ENCODE assay signal across 1 cellular context in the genomic region with DNA sequence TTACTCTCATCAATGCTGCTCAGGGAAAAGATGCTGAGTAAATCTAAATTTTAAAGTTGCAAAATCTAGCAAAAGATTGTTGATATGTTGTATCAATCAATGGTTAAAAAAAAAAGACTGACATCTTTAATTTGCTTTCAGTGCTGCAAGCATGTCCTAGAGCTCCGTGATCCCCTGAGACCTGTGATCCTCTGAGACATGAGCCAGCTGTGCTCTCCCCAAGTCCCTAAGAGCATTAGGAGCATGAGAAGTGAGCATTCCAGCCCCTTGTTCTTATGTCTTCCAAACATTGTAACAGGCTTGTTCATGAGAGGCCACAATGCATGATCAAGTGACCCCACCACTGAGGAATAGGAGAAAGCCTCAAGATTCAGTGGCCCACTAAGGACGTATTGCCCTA.
TF ChIP-seq lines count a peak whose summit lies in the region.

No MANE protein-coding gene starts in this region.

TF ChIP-seq in GM12878, 131 proteins besides CTCF, POLR2A, EP300 and RAD21 (continued from another document):
- TF ChIP-seq, protein P1, sequence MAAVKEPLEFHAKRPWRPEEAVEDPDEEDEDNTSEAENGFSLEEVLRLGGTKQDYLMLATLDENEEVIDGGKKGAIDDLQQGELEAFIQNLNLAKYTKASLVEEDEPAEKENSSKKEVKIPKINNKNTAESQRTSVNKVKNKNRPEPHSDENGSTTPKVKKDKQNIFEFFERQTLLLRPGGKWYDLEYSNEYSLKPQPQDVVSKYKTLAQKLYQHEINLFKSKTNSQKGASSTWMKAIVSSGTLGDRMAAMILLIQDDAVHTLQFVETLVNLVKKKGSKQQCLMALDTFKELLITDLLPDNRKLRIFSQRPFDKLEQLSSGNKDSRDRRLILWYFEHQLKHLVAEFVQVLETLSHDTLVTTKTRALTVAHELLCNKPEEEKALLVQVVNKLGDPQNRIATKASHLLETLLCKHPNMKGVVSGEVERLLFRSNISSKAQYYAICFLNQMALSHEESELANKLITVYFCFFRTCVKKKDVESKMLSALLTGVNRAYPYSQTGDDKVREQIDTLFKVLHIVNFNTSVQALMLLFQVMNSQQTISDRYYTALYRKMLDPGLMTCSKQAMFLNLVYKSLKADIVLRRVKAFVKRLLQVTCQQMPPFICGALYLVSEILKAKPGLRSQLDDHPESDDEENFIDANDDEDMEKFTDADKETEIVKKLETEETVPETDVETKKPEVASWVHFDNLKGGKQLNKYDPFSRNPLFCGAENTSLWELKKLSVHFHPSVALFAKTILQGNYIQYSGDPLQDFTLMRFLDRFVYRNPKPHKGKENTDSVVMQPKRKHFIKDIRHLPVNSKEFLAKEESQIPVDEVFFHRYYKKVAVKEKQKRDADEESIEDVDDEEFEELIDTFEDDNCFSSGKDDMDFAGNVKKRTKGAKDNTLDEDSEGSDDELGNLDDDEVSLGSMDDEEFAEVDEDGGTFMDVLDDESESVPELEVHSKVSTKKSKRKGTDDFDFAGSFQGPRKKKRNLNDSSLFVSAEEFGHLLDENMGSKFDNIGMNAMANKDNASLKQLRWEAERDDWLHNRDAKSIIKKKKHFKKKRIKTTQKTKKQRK (IDR thresholded peaks at IDR 0.05; ENCODE audit: low read depth, low read length) = no peak
- no peak for TF ChIP-seq RB1 (IDR thresholded peaks at IDR 0.05; ENCODE audit: borderline replicate concordance)
- no peak for TF ChIP-seq JUND (IDR thresholded peaks at IDR 0.05; ENCODE audit: low read depth, low read length)
- TF ChIP-seq, protein P2, sequence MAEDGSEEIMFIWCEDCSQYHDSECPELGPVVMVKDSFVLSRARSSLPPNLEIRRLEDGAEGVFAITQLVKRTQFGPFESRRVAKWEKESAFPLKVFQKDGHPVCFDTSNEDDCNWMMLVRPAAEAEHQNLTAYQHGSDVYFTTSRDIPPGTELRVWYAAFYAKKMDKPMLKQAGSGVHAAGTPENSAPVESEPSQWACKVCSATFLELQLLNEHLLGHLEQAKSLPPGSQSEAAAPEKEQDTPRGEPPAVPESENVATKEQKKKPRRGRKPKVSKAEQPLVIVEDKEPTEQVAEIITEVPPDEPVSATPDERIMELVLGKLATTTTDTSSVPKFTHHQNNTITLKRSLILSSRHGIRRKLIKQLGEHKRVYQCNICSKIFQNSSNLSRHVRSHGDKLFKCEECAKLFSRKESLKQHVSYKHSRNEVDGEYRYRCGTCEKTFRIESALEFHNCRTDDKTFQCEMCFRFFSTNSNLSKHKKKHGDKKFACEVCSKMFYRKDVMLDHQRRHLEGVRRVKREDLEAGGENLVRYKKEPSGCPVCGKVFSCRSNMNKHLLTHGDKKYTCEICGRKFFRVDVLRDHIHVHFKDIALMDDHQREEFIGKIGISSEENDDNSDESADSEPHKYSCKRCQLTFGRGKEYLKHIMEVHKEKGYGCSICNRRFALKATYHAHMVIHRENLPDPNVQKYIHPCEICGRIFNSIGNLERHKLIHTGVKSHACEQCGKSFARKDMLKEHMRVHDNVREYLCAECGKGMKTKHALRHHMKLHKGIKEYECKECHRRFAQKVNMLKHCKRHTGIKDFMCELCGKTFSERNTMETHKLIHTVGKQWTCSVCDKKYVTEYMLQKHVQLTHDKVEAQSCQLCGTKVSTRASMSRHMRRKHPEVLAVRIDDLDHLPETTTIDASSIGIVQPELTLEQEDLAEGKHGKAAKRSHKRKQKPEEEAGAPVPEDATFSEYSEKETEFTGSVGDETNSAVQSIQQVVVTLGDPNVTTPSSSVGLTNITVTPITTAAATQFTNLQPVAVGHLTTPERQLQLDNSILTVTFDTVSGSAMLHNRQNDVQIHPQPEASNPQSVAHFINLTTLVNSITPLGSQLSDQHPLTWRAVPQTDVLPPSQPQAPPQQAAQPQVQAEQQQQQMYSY (CRISPR knock-in tag; IDR thresholded peaks at IDR 0.05) = no peak
- no peak for TF ChIP-seq MEF2B (IDR thresholded peaks at IDR 0.05; ENCODE audit: partially characterized antibody, poor library complexity, severe bottlenecking)
- no peak for TF ChIP-seq TAF1 (IDR thresholded peaks at IDR 0.05; ENCODE audit: borderline replicate concordance, low read depth, low read length)
- no peak for TF ChIP-seq HDAC2 (IDR thresholded peaks at IDR 0.05)
- TF ChIP-seq, protein P3, sequence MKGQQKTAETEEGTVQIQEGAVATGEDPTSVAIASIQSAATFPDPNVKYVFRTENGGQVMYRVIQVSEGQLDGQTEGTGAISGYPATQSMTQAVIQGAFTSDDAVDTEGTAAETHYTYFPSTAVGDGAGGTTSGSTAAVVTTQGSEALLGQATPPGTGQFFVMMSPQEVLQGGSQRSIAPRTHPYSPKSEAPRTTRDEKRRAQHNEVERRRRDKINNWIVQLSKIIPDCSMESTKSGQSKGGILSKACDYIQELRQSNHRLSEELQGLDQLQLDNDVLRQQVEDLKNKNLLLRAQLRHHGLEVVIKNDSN (IDR thresholded peaks at IDR 0.05; ENCODE audit: borderline replicate concordance, extremely low read length, insufficient read depth, low read depth, low read length) = no peak
- TF ChIP-seq ASH2L (IDR thresholded peaks at IDR 0.05; ENCODE audit: borderline replicate concordance, low read depth) = no peak
- TF ChIP-seq ZSCAN29 (IDR thresholded peaks at IDR 0.05) = no peak
- TF ChIP-seq BRCA1 (IDR thresholded peaks at IDR 0.05; ENCODE audit: low read depth, low read length) = no peak
- TF ChIP-seq, protein P4, sequence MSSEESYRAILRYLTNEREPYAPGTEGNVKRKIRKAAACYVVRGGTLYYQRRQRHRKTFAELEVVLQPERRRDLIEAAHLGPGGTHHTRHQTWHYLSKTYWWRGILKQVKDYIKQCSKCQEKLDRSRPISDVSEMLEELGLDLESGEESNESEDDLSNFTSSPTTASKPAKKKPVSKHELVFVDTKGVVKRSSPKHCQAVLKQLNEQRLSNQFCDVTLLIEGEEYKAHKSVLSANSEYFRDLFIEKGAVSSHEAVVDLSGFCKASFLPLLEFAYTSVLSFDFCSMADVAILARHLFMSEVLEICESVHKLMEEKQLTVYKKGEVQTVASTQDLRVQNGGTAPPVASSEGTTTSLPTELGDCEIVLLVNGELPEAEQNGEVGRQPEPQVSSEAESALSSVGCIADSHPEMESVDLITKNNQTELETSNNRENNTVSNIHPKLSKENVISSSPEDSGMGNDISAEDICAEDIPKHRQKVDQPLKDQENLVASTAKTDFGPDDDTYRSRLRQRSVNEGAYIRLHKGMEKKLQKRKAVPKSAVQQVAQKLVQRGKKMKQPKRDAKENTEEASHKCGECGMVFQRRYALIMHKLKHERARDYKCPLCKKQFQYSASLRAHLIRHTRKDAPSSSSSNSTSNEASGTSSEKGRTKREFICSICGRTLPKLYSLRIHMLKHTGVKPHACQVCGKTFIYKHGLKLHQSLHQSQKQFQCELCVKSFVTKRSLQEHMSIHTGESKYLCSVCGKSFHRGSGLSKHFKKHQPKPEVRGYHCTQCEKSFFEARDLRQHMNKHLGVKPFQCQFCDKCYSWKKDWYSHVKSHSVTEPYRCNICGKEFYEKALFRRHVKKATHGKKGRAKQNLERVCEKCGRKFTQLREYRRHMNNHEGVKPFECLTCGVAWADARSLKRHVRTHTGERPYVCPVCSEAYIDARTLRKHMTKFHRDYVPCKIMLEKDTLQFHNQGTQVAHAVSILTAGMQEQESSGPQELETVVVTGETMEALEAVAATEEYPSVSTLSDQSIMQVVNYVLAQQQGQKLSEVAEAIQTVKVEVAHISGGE (CRISPR knock-in tag; IDR thresholded peaks at IDR 0.05) = no peak
- TF ChIP-seq CHD1 (IDR thresholded peaks at IDR 0.05; ENCODE audit: low read depth, low read length) = no peak
- TF ChIP-seq, protein P5, sequence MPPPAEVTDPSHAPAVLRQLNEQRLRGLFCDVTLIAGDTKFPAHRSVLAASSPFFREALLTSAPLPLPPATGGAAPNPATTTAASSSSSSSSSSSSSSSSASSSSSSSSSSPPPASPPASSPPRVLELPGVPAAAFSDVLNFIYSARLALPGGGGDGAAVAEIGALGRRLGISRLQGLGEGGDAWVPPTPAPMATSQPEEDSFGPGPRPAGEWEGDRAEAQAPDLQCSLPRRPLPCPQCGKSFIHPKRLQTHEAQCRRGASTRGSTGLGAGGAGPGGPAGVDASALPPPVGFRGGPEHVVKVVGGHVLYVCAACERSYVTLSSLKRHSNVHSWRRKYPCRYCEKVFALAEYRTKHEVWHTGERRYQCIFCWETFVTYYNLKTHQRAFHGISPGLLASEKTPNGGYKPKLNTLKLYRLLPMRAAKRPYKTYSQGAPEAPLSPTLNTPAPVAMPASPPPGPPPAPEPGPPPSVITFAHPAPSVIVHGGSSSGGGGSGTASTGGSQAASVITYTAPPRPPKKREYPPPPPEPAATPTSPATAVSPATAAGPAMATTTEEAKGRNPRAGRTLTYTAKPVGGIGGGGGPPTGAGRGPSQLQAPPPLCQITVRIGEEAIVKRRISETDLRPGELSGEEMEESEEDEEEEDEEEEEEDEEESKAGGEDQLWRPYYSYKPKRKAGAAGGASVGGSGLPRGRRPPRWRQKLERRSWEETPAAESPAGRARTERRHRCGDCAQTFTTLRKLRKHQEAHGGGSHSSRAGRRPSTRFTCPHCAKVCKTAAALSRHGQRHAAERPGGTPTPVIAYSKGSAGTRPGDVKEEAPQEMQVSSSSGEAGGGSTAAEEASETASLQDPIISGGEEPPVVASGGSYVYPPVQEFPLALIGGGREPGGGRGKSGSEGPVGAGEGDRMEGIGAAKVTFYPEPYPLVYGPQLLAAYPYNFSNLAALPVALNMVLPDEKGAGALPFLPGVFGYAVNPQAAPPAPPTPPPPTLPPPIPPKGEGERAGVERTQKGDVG (CRISPR knock-in tag; IDR thresholded peaks at IDR 0.05) = no peak
- TF ChIP-seq KDM1A (IDR thresholded peaks at IDR 0.05; ENCODE audit: borderline replicate concordance) = no peak
